ENCODE assay signal across 8 cellular contexts in the genomic region with DNA sequence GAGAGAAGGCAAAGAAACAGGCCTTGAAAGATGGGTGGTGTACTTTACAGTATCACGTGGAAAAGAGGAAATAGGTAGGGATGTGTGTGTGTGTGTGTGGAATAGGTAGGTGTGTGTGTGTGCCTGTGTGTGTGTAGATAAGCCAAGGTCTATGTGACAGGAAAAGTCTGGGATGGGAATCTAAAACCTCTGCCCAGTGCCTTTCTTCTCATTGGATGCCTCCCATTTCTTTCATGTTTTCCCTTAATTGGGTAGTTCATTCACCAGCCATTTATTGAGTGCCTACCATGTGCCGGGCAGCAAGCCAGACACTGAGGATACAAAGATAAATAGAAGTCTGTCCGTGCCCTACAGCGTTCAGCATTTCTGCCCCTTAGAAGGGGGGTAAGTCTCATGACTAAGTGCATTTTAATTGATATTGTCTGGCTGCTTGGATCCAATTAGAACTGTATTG. TPM values are rescaled to one million over a fixed set of nuclear protein-coding genes. Genes with fewer than 3 reads are reported as not detected.
A peak's percentile ranks its signal among the peaks of the same experiment; 100 is the strongest.
DNase-seq lines count a peak whose midpoint lies in the region; ATAC-seq, FAIRE-seq and TF ChIP-seq lines count a peak whose summit lies in the region.

No MANE protein-coding gene starts in this region.

- peaks cover 28% of the 10 kb centered on the region for H4K20me1 ChIP-seq in astrocyte (ENCODE audit: insufficient read depth, low read length)

- H3K27ac Mint-ChIP-seq in astrocyte (ENCODE audit: unreplicated experiment): peak overlapping the region; percentile 8

- H3K9me3 ChIP-seq in left ventricle myocardium inferior (replicated peaks) (no peaks in the 10 kb centered on the region), astrocyte (ENCODE audit: insufficient read depth, low read depth, low read length) (no peaks in the 10 kb centered on the region)

- H3K9me3 Mint-ChIP-seq in astrocyte (ENCODE audit: unreplicated experiment): no peaks in the 10 kb centered on the region

- intact Hi-C loops in left ventricle myocardium inferior (cut with micrococcal nuclease): no loop called here
- intact Hi-C loops in cardiac septum (cut with DNase I): no loop called here
- intact Hi-C loops in left colon (cut with DNase I, micrococcal nuclease): no loop called here

- H3K9ac ChIP-seq in astrocyte (ENCODE audit: low read length): peak overlapping the region; percentile 98

- H3K79me2 ChIP-seq in astrocyte (ENCODE audit: insufficient read depth, low read length): peaks cover 55% of the 10 kb centered on the region

- H3K4me2 ChIP-seq in astrocyte (ENCODE audit: low read length): peak overlapping the region; percentile 87

- TF ChIP-seq CTCF in left ventricle myocardium inferior (IDR thresholded peaks at IDR 0.05; ENCODE audit: borderline replicate concordance): no peak
- no peak for TF ChIP-seq CTCF in astrocyte (IDR thresholded peaks at IDR 0.05; ENCODE audit: insufficient read depth, low read depth, low read length)

- no peaks in the 10 kb centered on the region for H3K27me3 Mint-ChIP-seq in astrocyte (ENCODE audit: low read depth, unreplicated experiment)

- H2AFZ ChIP-seq in astrocyte (ENCODE audit: low read depth, low read length): no peak overlapping the region

- peak overlapping the region; percentile 78 for H3K4me3 ChIP-seq in left ventricle myocardium inferior
- H3K4me3 ChIP-seq in astrocyte (ENCODE audit: insufficient read depth, low read depth, low read length): peak overlapping the region; percentile 98

- ATAC-seq in left colon: peak; percentile 58

- H3K36me3 ChIP-seq in left ventricle myocardium inferior (no peaks in the 10 kb centered on the region), astrocyte (ENCODE audit: insufficient read depth, low read length) (no peaks in the 10 kb centered on the region)

- peak overlapping the region; percentile 94 for H3K4me3 Mint-ChIP-seq in astrocyte (ENCODE audit: unreplicated experiment)

- H3K36me3 Mint-ChIP-seq in astrocyte (ENCODE audit: low read depth, unreplicated experiment): peaks cover 2% of the 10 kb centered on the region

- H3K27me3 ChIP-seq in left ventricle myocardium inferior (ENCODE audit: low read depth): no peaks in the 10 kb centered on the region
- no peaks in the 10 kb centered on the region for H3K27me3 ChIP-seq in astrocyte (ENCODE audit: insufficient read depth, low read length)

- H3K27ac ChIP-seq in left ventricle myocardium inferior (replicated peaks) (peak overlapping the region; percentile 98), astrocyte (ENCODE audit: low read depth, low read length) (peak overlapping the region; percentile 88), temporal lobe (ENCODE audit: low read depth, low read length) (peak overlapping the region; percentile 87)

- H3K4me1 ChIP-seq in left ventricle myocardium inferior (peaks cover 33% of the 10 kb centered on the region), astrocyte (ENCODE audit: insufficient read depth, low read length) (peaks cover 12% of the 10 kb centered on the region)

- FAIRE-seq in astrocyte (lab: Jason Lieb, UNC): no peak

- DNase-seq in left ventricle myocardium inferior (no peak), cardiac septum (ENCODE audit: low spot score) (no peak), astrocyte (ENCODE audit: low read depth) (no peak), left colon (peak in 1 of 2 donors; percentile 23), DMS153 (lab: John Stamatoyannopoulos, UW) (no peak), NCI-H82 treated with DMSO at 0.1 percent for 48 hours (lab: John Stamatoyannopoulos, UW; ENCODE audit: unreplicated experiment) (no peak)
- DNase-seq in activated effector memory CD4-positive, alpha-beta T cell treated with Interleukin-2 at 50 U/mL for 16 hours: no peak

- peaks cover 29% of the 10 kb centered on the region for H3K4me1 Mint-ChIP-seq in astrocyte (ENCODE audit: low read depth, unreplicated experiment)

RNA-seq across cellular contexts. Expression of a gene that starts 1.0 kb away (rescaled TPM):
- total RNA-seq in left ventricle myocardium inferior (57.0 TPM), cardiac septum (49.5 TPM), astrocyte (50.7 and 51.6 TPM in 2 replicates), left colon (10 to 100 TPM; 50.9 to 69.3 TPM), temporal lobe (15.2 TPM)

RNA-seq across cellular contexts. Expression of a gene that starts 31.9 kb away (rescaled TPM):
- total RNA-seq in left ventricle myocardium inferior (18.8 TPM), cardiac septum (17.4 TPM), astrocyte (26.1 and 26.9 TPM in 2 replicates), left colon (10 to 100 TPM; 46.0 to 58.2 TPM), temporal lobe (17.0 TPM)

RNA-seq across cellular contexts. Expression of a gene that starts 48.4 kb away (rescaled TPM):
- total RNA-seq in left ventricle myocardium inferior (8.5 TPM), cardiac septum (16.6 TPM), astrocyte (66.1 and 99.8 TPM in 2 replicates), left colon (1 to 10 TPM; 2.9 to 9.2 TPM), temporal lobe (16.0 TPM)

RNA-seq across cellular contexts. Expression of a gene that starts 49.6 kb away (rescaled TPM):
- 32.0 TPM for total RNA-seq in left ventricle myocardium inferior
- 25.9 TPM for total RNA-seq in cardiac septum
- total RNA-seq in astrocyte: 31.4 and 31.5 TPM in 2 replicates
- total RNA-seq in left colon: 10 to 100 TPM; 51.1 to 64.4 TPM
- 10.3 TPM for total RNA-seq in temporal lobe

RNA-seq across cellular contexts. Expression of a gene that starts 50.0 kb away (rescaled TPM):
- total RNA-seq in left ventricle myocardium inferior (43.7 TPM), cardiac septum (30.7 TPM), astrocyte (26.6 and 27.9 TPM in 2 replicates), left colon (10 to 100 TPM; 22.5 to 28.7 TPM), temporal lobe (14.0 TPM)
